ENCODE assay signal across 1 cellular context in the genomic region with DNA sequence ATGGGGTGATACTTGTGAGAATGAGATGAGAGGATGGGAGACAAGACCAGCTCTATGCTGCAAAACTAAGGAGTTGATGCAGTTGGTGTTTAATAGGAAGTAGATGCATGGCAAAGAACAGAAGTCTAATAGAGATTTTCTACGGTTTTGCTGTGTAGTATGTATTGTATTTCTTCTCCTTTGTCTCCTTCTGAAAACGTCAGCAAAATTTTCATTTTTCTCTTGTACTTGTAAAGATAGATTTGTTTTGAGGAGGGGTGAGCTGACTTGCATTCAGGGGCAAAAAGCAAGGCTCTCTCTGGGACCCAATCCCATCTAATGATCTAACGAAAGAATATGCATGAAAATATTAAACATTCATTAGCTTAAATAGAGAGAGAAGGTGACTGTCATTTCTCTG.
TF ChIP-seq lines count a peak whose summit lies in the region.

No MANE protein-coding gene starts in this region.

TF ChIP-seq in HepG2, 621 proteins besides CTCF, POLR2A, EP300 and RAD21:
- TF ChIP-seq, protein P1, sequence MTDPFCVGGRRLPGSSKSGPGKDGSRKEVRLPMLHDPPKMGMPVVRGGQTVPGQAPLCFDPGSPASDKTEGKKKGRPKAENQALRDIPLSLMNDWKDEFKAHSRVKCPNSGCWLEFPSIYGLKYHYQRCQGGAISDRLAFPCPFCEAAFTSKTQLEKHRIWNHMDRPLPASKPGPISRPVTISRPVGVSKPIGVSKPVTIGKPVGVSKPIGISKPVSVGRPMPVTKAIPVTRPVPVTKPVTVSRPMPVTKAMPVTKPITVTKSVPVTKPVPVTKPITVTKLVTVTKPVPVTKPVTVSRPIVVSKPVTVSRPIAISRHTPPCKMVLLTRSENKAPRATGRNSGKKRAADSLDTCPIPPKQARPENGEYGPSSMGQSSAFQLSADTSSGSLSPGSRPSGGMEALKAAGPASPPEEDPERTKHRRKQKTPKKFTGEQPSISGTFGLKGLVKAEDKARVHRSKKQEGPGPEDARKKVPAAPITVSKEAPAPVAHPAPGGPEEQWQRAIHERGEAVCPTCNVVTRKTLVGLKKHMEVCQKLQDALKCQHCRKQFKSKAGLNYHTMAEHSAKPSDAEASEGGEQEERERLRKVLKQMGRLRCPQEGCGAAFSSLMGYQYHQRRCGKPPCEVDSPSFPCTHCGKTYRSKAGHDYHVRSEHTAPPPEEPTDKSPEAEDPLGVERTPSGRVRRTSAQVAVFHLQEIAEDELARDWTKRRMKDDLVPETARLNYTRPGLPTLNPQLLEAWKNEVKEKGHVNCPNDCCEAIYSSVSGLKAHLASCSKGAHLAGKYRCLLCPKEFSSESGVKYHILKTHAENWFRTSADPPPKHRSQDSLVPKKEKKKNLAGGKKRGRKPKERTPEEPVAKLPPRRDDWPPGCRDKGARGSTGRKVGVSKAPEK (CRISPR knock-in tag; IDR thresholded peaks at IDR 0.05; ENCODE audit: borderline replicate concordance): no peak
- TF ChIP-seq, protein P2, sequence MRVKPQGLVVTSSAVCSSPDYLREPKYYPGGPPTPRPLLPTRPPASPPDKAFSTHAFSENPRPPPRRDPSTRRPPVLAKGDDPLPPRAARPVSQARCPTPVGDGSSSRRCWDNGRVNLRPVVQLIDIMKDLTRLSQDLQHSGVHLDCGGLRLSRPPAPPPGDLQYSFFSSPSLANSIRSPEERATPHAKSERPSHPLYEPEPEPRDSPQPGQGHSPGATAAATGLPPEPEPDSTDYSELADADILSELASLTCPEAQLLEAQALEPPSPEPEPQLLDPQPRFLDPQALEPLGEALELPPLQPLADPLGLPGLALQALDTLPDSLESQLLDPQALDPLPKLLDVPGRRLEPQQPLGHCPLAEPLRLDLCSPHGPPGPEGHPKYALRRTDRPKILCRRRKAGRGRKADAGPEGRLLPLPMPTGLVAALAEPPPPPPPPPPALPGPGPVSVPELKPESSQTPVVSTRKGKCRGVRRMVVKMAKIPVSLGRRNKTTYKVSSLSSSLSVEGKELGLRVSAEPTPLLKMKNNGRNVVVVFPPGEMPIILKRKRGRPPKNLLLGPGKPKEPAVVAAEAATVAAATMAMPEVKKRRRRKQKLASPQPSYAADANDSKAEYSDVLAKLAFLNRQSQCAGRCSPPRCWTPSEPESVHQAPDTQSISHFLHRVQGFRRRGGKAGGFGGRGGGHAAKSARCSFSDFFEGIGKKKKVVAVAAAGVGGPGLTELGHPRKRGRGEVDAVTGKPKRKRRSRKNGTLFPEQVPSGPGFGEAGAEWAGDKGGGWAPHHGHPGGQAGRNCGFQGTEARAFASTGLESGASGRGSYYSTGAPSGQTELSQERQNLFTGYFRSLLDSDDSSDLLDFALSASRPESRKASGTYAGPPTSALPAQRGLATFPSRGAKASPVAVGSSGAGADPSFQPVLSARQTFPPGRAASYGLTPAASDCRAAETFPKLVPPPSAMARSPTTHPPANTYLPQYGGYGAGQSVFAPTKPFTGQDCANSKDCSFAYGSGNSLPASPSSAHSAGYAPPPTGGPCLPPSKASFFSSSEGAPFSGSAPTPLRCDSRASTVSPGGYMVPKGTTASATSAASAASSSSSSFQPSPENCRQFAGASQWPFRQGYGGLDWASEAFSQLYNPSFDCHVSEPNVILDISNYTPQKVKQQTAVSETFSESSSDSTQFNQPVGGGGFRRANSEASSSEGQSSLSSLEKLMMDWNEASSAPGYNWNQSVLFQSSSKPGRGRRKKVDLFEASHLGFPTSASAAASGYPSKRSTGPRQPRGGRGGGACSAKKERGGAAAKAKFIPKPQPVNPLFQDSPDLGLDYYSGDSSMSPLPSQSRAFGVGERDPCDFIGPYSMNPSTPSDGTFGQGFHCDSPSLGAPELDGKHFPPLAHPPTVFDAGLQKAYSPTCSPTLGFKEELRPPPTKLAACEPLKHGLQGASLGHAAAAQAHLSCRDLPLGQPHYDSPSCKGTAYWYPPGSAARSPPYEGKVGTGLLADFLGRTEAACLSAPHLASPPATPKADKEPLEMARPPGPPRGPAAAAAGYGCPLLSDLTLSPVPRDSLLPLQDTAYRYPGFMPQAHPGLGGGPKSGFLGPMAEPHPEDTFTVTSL (CRISPR knock-in tag; IDR thresholded peaks at IDR 0.05; ENCODE audit: borderline replicate concordance): no peak
- no peak for TF ChIP-seq ZNF598 (CRISPR knock-in tag; IDR thresholded peaks at IDR 0.05; ENCODE audit: borderline replicate concordance)
- TF ChIP-seq ZNF672 (CRISPR knock-in tag; IDR thresholded peaks at IDR 0.05): no peak
- TF ChIP-seq, protein P3, sequence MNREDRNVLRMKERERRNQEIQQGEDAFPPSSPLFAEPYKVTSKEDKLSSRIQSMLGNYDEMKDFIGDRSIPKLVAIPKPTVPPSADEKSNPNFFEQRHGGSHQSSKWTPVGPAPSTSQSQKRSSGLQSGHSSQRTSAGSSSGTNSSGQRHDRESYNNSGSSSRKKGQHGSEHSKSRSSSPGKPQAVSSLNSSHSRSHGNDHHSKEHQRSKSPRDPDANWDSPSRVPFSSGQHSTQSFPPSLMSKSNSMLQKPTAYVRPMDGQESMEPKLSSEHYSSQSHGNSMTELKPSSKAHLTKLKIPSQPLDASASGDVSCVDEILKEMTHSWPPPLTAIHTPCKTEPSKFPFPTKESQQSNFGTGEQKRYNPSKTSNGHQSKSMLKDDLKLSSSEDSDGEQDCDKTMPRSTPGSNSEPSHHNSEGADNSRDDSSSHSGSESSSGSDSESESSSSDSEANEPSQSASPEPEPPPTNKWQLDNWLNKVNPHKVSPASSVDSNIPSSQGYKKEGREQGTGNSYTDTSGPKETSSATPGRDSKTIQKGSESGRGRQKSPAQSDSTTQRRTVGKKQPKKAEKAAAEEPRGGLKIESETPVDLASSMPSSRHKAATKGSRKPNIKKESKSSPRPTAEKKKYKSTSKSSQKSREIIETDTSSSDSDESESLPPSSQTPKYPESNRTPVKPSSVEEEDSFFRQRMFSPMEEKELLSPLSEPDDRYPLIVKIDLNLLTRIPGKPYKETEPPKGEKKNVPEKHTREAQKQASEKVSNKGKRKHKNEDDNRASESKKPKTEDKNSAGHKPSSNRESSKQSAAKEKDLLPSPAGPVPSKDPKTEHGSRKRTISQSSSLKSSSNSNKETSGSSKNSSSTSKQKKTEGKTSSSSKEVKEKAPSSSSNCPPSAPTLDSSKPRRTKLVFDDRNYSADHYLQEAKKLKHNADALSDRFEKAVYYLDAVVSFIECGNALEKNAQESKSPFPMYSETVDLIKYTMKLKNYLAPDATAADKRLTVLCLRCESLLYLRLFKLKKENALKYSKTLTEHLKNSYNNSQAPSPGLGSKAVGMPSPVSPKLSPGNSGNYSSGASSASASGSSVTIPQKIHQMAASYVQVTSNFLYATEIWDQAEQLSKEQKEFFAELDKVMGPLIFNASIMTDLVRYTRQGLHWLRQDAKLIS (CRISPR knock-in tag; IDR thresholded peaks at IDR 0.05): no peak
- no peak for TF ChIP-seq ZNF678 (CRISPR knock-in tag; IDR thresholded peaks at IDR 0.05)
- TF ChIP-seq, protein P4, sequence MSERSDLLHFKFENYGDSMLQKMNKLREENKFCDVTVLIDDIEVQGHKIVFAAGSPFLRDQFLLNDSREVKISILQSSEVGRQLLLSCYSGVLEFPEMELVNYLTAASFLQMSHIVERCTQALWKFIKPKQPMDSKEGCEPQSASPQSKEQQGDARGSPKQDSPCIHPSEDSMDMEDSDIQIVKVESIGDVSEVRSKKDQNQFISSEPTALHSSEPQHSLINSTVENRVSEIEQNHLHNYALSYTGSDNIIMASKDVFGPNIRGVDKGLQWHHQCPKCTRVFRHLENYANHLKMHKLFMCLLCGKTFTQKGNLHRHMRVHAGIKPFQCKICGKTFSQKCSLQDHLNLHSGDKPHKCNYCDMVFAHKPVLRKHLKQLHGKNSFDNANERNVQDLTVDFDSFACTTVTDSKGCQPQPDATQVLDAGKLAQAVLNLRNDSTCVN (CRISPR knock-in tag; IDR thresholded peaks at IDR 0.05; ENCODE audit: borderline replicate concordance): no peak
- TF ChIP-seq MAFK (conservative IDR thresholded peaks at IDR 0.05 in 1 of 2, IDR thresholded peaks at IDR 0.05 in 1 of 2; ENCODE audit: low read length in 2 of 2): peak in 1 of 2 experiments; percentile 34; a peak in 1 of 4 replicates
- TF ChIP-seq MAFF (IDR thresholded peaks at IDR 0.05; ENCODE audit: low read depth, low read length): peak; percentile 31; the same call in 1 of the 2 replicates
- TF ChIP-seq FOSL1 (CRISPR knock-in tag; IDR thresholded peaks at IDR 0.05; ENCODE audit: borderline replicate concordance): no peak
TF ChIP-seq in HepG2: peak in this region for 2.
